In genomic region chr3:112043621-112044201, GRCh38 we compare ENCODE assay signal across 9 cellular contexts. TPM values are rescaled to one million over a fixed set of nuclear protein-coding genes. Genes with fewer than 3 reads are reported as not detected.
A peak's percentile ranks its signal among the peaks of the same experiment; 100 is the strongest.
DNase-seq lines count a peak whose midpoint lies in the region; ATAC-seq, FAIRE-seq and TF ChIP-seq lines count a peak whose summit lies in the region.
"Had no signal": no experiment of that assay in that cellular context is flagged by ENCODE, and none has a peak within 500 bp of the region (broad histone marks: within the 10 kb centered on the region; RNA-seq: fewer than 3 reads in every experiment).

No MANE protein-coding gene starts in this region.

- H3K27me3 Mint-ChIP-seq in activated CD4-positive, alpha-beta memory T cell treated with anti-CD3 and anti-CD28 coated beads, Interleukin-2, amount 10 ng/mL, durations not matched to agents 7 days and 5 days = peaks cover 2% of the 10 kb centered on the region
- H3K27me3 Mint-ChIP-seq in natural killer cell (ENCODE audit: low read depth in 2 of 2) = peaks cover 3 to 14% of the 10 kb centered on the region in 2 donors

- no peaks in the 10 kb centered on the region for H3K9me3 ChIP-seq in stomach

- H3K27ac Mint-ChIP-seq in activated CD4-positive, alpha-beta memory T cell treated with anti-CD3 and anti-CD28 coated beads, Interleukin-2, amount 10 ng/mL, durations not matched to agents 7 days and 5 days = no peak overlapping the region
- H3K27ac Mint-ChIP-seq in natural killer cell = no peak overlapping the region

- H3K36me3 ChIP-seq in stomach = no peaks in the 10 kb centered on the region

- no peak for TF ChIP-seq EP300 in stomach (IDR thresholded peaks at IDR 0.05)

- ATAC-seq in GM19468 (IDR thresholded peaks at IDR 0.05; ENCODE audit: extremely low read depth, unreplicated experiment) (peak; percentile 62), HG03558 (IDR thresholded peaks at IDR 0.05; ENCODE audit: extremely low read depth, unreplicated experiment) (peak; percentile 69), natural killer cell (peak; percentile 82 to 97 (median 96))

- peaks cover 4% of the 10 kb centered on the region for H3K4me1 Mint-ChIP-seq in activated CD4-positive, alpha-beta memory T cell treated with anti-CD3 and anti-CD28 coated beads, Interleukin-2, amount 10 ng/mL, durations not matched to agents 7 days and 5 days
- no peaks in the 10 kb centered on the region for H3K4me1 Mint-ChIP-seq in natural killer cell

- intact Hi-C loops in natural killer cell (cut with micrococcal nuclease) = loop anchor here (2.0 kb wide), 1 partner anchor 327 kb away; no protein-coding TSS in a partner anchor
- intact Hi-C loops in stomach (cut with DNase I; ENCODE audit: low total_unique reads) = no loop called here

- H3K27me3 ChIP-seq in stomach = no peaks in the 10 kb centered on the region

- H3K27ac ChIP-seq in stomach = peak overlapping the region in 4 of 5 donors; percentile 17 to 63 (median 54)

- WGBS in stomach, 5 donors = 3 to 10% (median 8%) methylated on average over 7 of the region's 7 CpGs

- no peaks in the 10 kb centered on the region for H3K9me3 Mint-ChIP-seq in activated CD4-positive, alpha-beta memory T cell treated with anti-CD3 and anti-CD28 coated beads, Interleukin-2, amount 10 ng/mL, durations not matched to agents 7 days and 5 days
- H3K9me3 Mint-ChIP-seq in natural killer cell = no peaks in the 10 kb centered on the region

- H3K4me3 ChIP-seq in stomach = no peak overlapping the region

- TF ChIP-seq CTCF in D721Med (IDR thresholded peaks at IDR 0.05; ENCODE audit: insufficient read depth, missing control alignments) (peak; percentile 92), natural killer cell (IDR thresholded peaks at IDR 0.05) (peak; percentile 81), stomach (IDR thresholded peaks at IDR 0.05) (peak in 5 of 7 experiments; percentile 46 to 89 (median 74))

- no peaks in the 10 kb centered on the region for H3K36me3 Mint-ChIP-seq in activated CD4-positive, alpha-beta memory T cell treated with anti-CD3 and anti-CD28 coated beads, Interleukin-2, amount 10 ng/mL, durations not matched to agents 7 days and 5 days (ENCODE audit: low read depth)
- H3K36me3 Mint-ChIP-seq in natural killer cell = no peaks in the 10 kb centered on the region

- peaks cover 0 to 23% (median 12%) of the 10 kb centered on the region in 4 donors for H3K4me1 ChIP-seq in stomach

- POLR2A ChIA-PET in activated CD4-positive, alpha-beta memory T cell treated with anti-CD3 and anti-CD28 coated beads, Interleukin-2, amount 10 ng/mL, durations not matched to agents 7 days and 5 days (lab: Charles Lee) = interaction anchor here (0.8 to 1.5 kb wide), 3 partner anchors 27 to 30 kb away, joined by 3 to 5 read pairs (median 3); no protein-coding TSS in a partner anchor

- CTCF ChIA-PET in activated CD4-positive, alpha-beta memory T cell treated with anti-CD3 and anti-CD28 coated beads, Interleukin-2, amount 10 ng/mL, durations not matched to agents 7 days and 5 days (lab: Charles Lee) = interaction anchor here (0.6 to 3.4 kb wide), 24 partner anchors 10 to 491 kb away, joined by 3 to 30 read pairs (median 4); partner anchors contain the start of gene ABHD10

- H3K4me3 Mint-ChIP-seq in activated CD4-positive, alpha-beta memory T cell treated with anti-CD3 and anti-CD28 coated beads, Interleukin-2, amount 10 ng/mL, durations not matched to agents 7 days and 5 days = no peak overlapping the region
- H3K4me3 Mint-ChIP-seq in natural killer cell = no peak overlapping the region

- DNase-seq in D721Med (ENCODE audit: insufficient read length, low spot score) (no peak), NCI-H526 (lab: John Stamatoyannopoulos, UW) (peak; percentile 48 to 81), epidermal melanocyte (ENCODE audit: insufficient read length, low spot score) (peak; percentile 56), natural killer cell (no peak), stomach (peak; percentile 42)
- peak; percentile 48 for DNase-seq in activated CD4-positive, alpha-beta memory T cell treated with anti-CD3 and anti-CD28 coated beads, Interleukin-2, amount 10 ng/mL, durations not matched to agents 7 days and 5 days

- peak; percentile 88 for FAIRE-seq in D721Med (lab: Jason Lieb, UNC)
- FAIRE-seq: colon had no signal

- TF ChIP-seq POLR2A in stomach (IDR thresholded peaks at IDR 0.05) = no peak

RNA-seq across cellular contexts. Expression of gene TMPRSS7, which starts 9.2 kb away (rescaled TPM):
- not detected for total RNA-seq in activated CD4-positive, alpha-beta memory T cell treated with anti-CD3 and anti-CD28 coated beads, Interleukin-2, amount 10 ng/mL, durations not matched to agents 7 days and 5 days
- total RNA-seq in natural killer cell = not detected
- under 1 TPM in 1 of 5 donors, not detected in 4; 0.45 TPM for total RNA-seq in stomach
- polyA plus RNA-seq in stomach = under 1 TPM in 2 of 3 donors, not detected in 1; 0.08 to 0.12 TPM

RNA-seq across cellular contexts. Expression of gene C3orf52, which starts 42.5 kb away (rescaled TPM):
- total RNA-seq in activated CD4-positive, alpha-beta memory T cell treated with anti-CD3 and anti-CD28 coated beads, Interleukin-2, amount 10 ng/mL, durations not matched to agents 7 days and 5 days = 1 to 10 TPM; 2.5 to 2.6 TPM
- total RNA-seq in natural killer cell (under 1 TPM in 2 of 3 donors, not detected in 1; 0.42 to 0.90 TPM), stomach (10 to 100 TPM in 4 of 5 donors, 1 to 10 TPM in 1; 9.9 to 66.9 (median 59.0) TPM)
- polyA plus RNA-seq in stomach = 10 to 100 TPM in 2 of 3 donors, 1 to 10 TPM in 1; 4.2 to 16.0 (median 10.0) TPM

RNA-seq across cellular contexts. Expression of gene TAGLN3, which starts 45.0 kb away (rescaled TPM):
- total RNA-seq in activated CD4-positive, alpha-beta memory T cell treated with anti-CD3 and anti-CD28 coated beads, Interleukin-2, amount 10 ng/mL, durations not matched to agents 7 days and 5 days = under 1 TPM in 1 of 2 experiments, not detected in 1; 0.18 TPM
- total RNA-seq in natural killer cell (not detected), stomach (1 to 10 TPM in 1 of 5 donors, not detected in 4; 5.3 TPM)
- polyA plus RNA-seq in stomach = 1 to 10 TPM in 2 of 3 donors, under 1 TPM in 1; 0.87 to 3.4 (median 1.0) TPM

Comparison
In these comparisons a context has a peak if more than half of its experiments do, and no peak if none do; other contexts are left out.
1. DNase-seq: peak in NCI-H526 (2 of 2), activated CD4-positive, alpha-beta memory T cell treated with anti-CD3 and anti-CD28 coated beads, Interleukin-2, amount 10 ng/mL, durations not matched to agents 7 days and 5 days (single experiment), epidermal melanocyte (single experiment) and stomach (single experiment); none in D721Med (single experiment) and natural killer cell (single experiment).
2. Peak in every context shown above with its lines, with median percentiles within 50 percentile points of each other: CTCF ChIP-seq and ATAC-seq.